ENCODE assay signal across 13 cellular contexts in genomic region chr3:52524752-52525661, GRCh38. TPM values are rescaled to one million over a fixed set of nuclear protein-coding genes. Genes with fewer than 3 reads are reported as not detected.
DNase-seq lines count a peak whose midpoint lies in the region; ATAC-seq and TF ChIP-seq lines count a peak whose summit lies in the region.
"Had no signal": no experiment of that assay in that cellular context is flagged by ENCODE, and none has a peak within 500 bp of the region (broad histone marks: within the 10 kb centered on the region; RNA-seq: fewer than 3 reads in every experiment).

No MANE protein-coding gene starts in this region.

- no peaks in the 10 kb centered on the region for H3K9me3 Mint-ChIP-seq in MCF 10A (ENCODE audit: unreplicated experiment)
- H3K9me3 Mint-ChIP-seq: activated T-cell treated with anti-CD3 and anti-CD28 coated beads, Interleukin-2, amount 50 U/mL, for 24 hours; central memory CD8-positive, alpha-beta T cell had no signal

- H3F3A ChIP-seq in smooth muscle cell (ENCODE audit: low read depth), result no peaks in the 10 kb centered on the region

- H3K4me1 Mint-ChIP-seq in MCF 10A (ENCODE audit: insufficient read depth, unreplicated experiment), result no peaks in the 10 kb centered on the region
- H3K4me1 Mint-ChIP-seq: central memory CD8-positive, alpha-beta T cell had no signal

- no peaks in the 10 kb centered on the region for H3K27me3 Mint-ChIP-seq in MCF 10A (ENCODE audit: insufficient read depth, unreplicated experiment)
- H3K27me3 Mint-ChIP-seq: activated T-cell treated with anti-CD3 and anti-CD28 coated beads, Interleukin-2, amount 50 U/mL, for 24 hours; central memory CD8-positive, alpha-beta T cell had no signal

- TF ChIP-seq POLR2A in breast epithelium (IDR thresholded peaks at IDR 0.05), result no peak
- TF ChIP-seq POLR2A in vagina (IDR thresholded peaks at IDR 0.05), result no peak

- H3K36me3 ChIP-seq in breast epithelium, result no peaks in the 10 kb centered on the region
- H3K36me3 ChIP-seq in lung (ENCODE audit: control insufficient read depth in 2 of 2, insufficient read depth in 2 of 2, low read length in 2 of 2), result peaks cover 0 to 32% of the 10 kb centered on the region in 2 donors
- H3K36me3 ChIP-seq in vagina, result peaks cover 0 to 10% of the 10 kb centered on the region in 2 donors
- H3K36me3 ChIP-seq in smooth muscle cell (ENCODE audit: low read depth), result no peaks in the 10 kb centered on the region

- CTCF ChIA-PET in MCF 10A (lab: Yijun Ruan, JAX), result interaction anchor here (0.8 kb wide), 1 partner anchor 33 kb away, joined by 3 read pairs; no protein-coding TSS in a partner anchor

- ATAC-seq in esophagus mucosa (peak; percentile 65), lung (ENCODE audit: insufficient read depth, low FRiP score) (no peak), HG03565 (IDR thresholded peaks at IDR 0.05; ENCODE audit: unreplicated experiment) (no peak)
- ATAC-seq: Panc1; stimulated activated naive CD8-positive, alpha-beta T cell treated with anti-CD3 and anti-CD28 coated beads, Interleukin-15, Interleukin-2, amounts not matched to agents 100 U/mL and 50 U/mL, for 24 hours had no signal

- peak; percentile 60 to 62 for DNase-seq in breast epithelium (ENCODE audit: low spot score in 2 of 2)
- no peak for DNase-seq in MCF 10A (ENCODE audit: unreplicated experiment)
- no peak for DNase-seq in lung (ENCODE audit: low spot score)
- DNase-seq in vagina (ENCODE audit: extremely low spot score in 2 of 2), result no peak
- DNase-seq in smooth muscle cell (lab: John Stamatoyannopoulos, UW; ENCODE audit: unreplicated experiment), result no peak
- no peak for DNase-seq in NCI-H2081 treated with DMSO at 0.1 percent for 48 hours (lab: John Stamatoyannopoulos, UW)
- DNase-seq: activated T-cell treated with anti-CD3 and anti-CD28 coated beads, Interleukin-2, amount 50 U/mL, for 24 hours; NCI-H1436; stimulated activated naive CD8-positive, alpha-beta T cell treated with anti-CD3 and anti-CD28 coated beads, Interleukin-15, Interleukin-2, amounts not matched to agents 100 U/mL and 50 U/mL, for 24 hours had no signal

- H3K4me3 Mint-ChIP-seq in MCF 10A (ENCODE audit: unreplicated experiment), result no peak overlapping the region
- H3K4me3 Mint-ChIP-seq: activated T-cell treated with anti-CD3 and anti-CD28 coated beads, Interleukin-2, amount 50 U/mL, for 24 hours; central memory CD8-positive, alpha-beta T cell had no signal

- H3K4me1 ChIP-seq in breast epithelium (peaks cover 3 to 12% of the 10 kb centered on the region in 2 donors), lung (ENCODE audit: control insufficient read depth in 2 of 2, insufficient read depth in 2 of 2, low read length in 2 of 2) (peaks cover 13 to 23% of the 10 kb centered on the region in 2 donors), vagina (peaks cover 40% of the 10 kb centered on the region), smooth muscle cell (ENCODE audit: low read depth) (no peaks in the 10 kb centered on the region)

- WGBS in lung, 2 donors, result 51 to 75% methylated on average over 34 of the region's 34 CpGs
- WGBS in smooth muscle cell (ENCODE audit: low lambda C conversion rate), result 95% methylated on average over 29 of the region's 34 CpGs

- peaks cover 2% of the 10 kb centered on the region for H3K79me2 ChIP-seq in smooth muscle cell (ENCODE audit: low read depth)

- no peak overlapping the region for H3K4me2 ChIP-seq in smooth muscle cell

- no peak overlapping the region for H3K27ac Mint-ChIP-seq in MCF 10A (ENCODE audit: low read depth, unreplicated experiment)

- intact Hi-C loops in breast epithelium (cut with DNase I; ENCODE audit: low total_unique reads) (no loop called here), MCF 10A (cut with micrococcal nuclease) (no loop called here), vagina (cut with DNase I) (loop anchor here (10.0 kb wide), 1 partner anchor 100 kb away; no protein-coding TSS in a partner anchor)

- no peaks in the 10 kb centered on the region for H3K36me3 Mint-ChIP-seq in MCF 10A (ENCODE audit: insufficient read depth, unreplicated experiment)

- H3K9ac ChIP-seq in smooth muscle cell (ENCODE audit: low read depth), result no peak overlapping the region

- POLR2A ChIA-PET in MCF 10A (lab: Yijun Ruan, JAX), result no interaction called here

- peak overlapping the region; percentile 75 to 79 for H3K27ac ChIP-seq in breast epithelium
- H3K27ac ChIP-seq in lung (ENCODE audit: low read depth in 1 of 2, low read length in 1 of 2), result peak overlapping the region; percentile 5 to 89
- peak overlapping the region; percentile 60 for H3K27ac ChIP-seq in vagina
- no peak overlapping the region for H3K27ac ChIP-seq in smooth muscle cell (ENCODE audit: low read depth)

- TF ChIP-seq CTCF in breast epithelium (IDR thresholded peaks at IDR 0.05) (no peak), MCF 10A (IDR thresholded peaks at IDR 0.05; ENCODE audit: unreplicated experiment) (no peak), lung (IDR thresholded peaks at IDR 0.05; ENCODE audit: control extremely low read depth, extremely low read depth) (no peak), vagina (IDR thresholded peaks at IDR 0.05) (no peak), smooth muscle cell (IDR thresholded peaks at IDR 0.05; ENCODE audit: borderline replicate concordance, insufficient read depth, poor library complexity, severe bottlenecking) (no peak)

- no peak overlapping the region for H2AFZ ChIP-seq in smooth muscle cell (ENCODE audit: low read depth)

- no TSS peak for BruUV-seq in MCF 10A (replicated peaks; lab: Mats Ljungman, UMichigan)

- H3K4me3 ChIP-seq in breast epithelium (peak overlapping the region in 2 of 3 donors; percentile 39 to 58), lung (no peak overlapping the region), vagina (no peak overlapping the region), smooth muscle cell (no peak overlapping the region)

- no peaks in the 10 kb centered on the region for H3K9me3 ChIP-seq in breast epithelium
- H3K9me3 ChIP-seq in lung (ENCODE audit: control insufficient read depth in 2 of 2, insufficient read depth in 1 of 2, low read length in 1 of 2), result no peaks in the 10 kb centered on the region
- H3K9me3 ChIP-seq in vagina, result no peaks in the 10 kb centered on the region
- no peaks in the 10 kb centered on the region for H3K9me3 ChIP-seq in smooth muscle cell (replicated peaks; ENCODE audit: low read depth)

- H4K20me1 ChIP-seq in smooth muscle cell (ENCODE audit: low read depth), result peaks cover 49% of the 10 kb centered on the region

- no peaks in the 10 kb centered on the region for H3K27me3 ChIP-seq in breast epithelium
- H3K27me3 ChIP-seq in lung (ENCODE audit: control insufficient read depth, insufficient read depth), result no peaks in the 10 kb centered on the region
- no peaks in the 10 kb centered on the region for H3K27me3 ChIP-seq in vagina
- no peaks in the 10 kb centered on the region for H3K27me3 ChIP-seq in smooth muscle cell (ENCODE audit: low read depth)

RNA-seq across cellular contexts. Expression of gene NT5DC2, which starts 8.7 kb away (rescaled TPM):
- total RNA-seq in breast epithelium (10 to 100 TPM; 26.5 to 35.7 (median 28.6) TPM), MCF 10A (2022) (28.9 and 36.9 TPM in 2 replicates), esophagus mucosa (55.0 TPM), lung (10 to 100 TPM; 32.7 to 85.6 TPM), vagina (63.3 TPM), smooth muscle cell (156 and 207 TPM in 2 replicates)
- polyA plus RNA-seq in lung (10 to 100 TPM; 50.0 to 52.5 TPM), smooth muscle cell (229 and 248 TPM in 2 replicates)

RNA-seq across cellular contexts. Expression of gene UQCC5, which starts 11.4 kb away (rescaled TPM):
- total RNA-seq in breast epithelium (10 to 100 TPM in 1 of 3 donors, 1 to 10 TPM in 2; 1.3 to 14.1 (median 1.8) TPM), MCF 10A (2022) (22.6 and 25.9 TPM in 2 replicates), esophagus mucosa (17.6 TPM), lung (10 to 100 TPM in 1 of 2 donors, 1 to 10 TPM in 1; 3.1 to 32.0 TPM), vagina (1.2 TPM), smooth muscle cell (0.76 and 0.90 TPM in 2 replicates)
- polyA plus RNA-seq in lung (100 to 1,000 TPM in 1 of 2 donors, 10 to 100 TPM in 1; 19.7 to 104 TPM), smooth muscle cell (33.0 and 40.3 TPM in 2 replicates)

RNA-seq across cellular contexts. Expression of gene STAB1, which starts 29.9 kb away (rescaled TPM):
- total RNA-seq in breast epithelium, result 100 to 1,000 TPM in 1 of 3 donors, 10 to 100 TPM in 2; 47.7 to 149 (median 55.4) TPM
- total RNA-seq in MCF 10A (2022), result not detected in 2 replicates
- total RNA-seq in esophagus mucosa, result 21.2 TPM
- total RNA-seq in lung, result 100 to 1,000 TPM in 1 of 2 donors, 10 to 100 TPM in 1; 53.1 to 205 TPM
- polyA plus RNA-seq in lung, result 100 to 1,000 TPM; 182 to 220 TPM
- 124 TPM for total RNA-seq in vagina
- total RNA-seq in smooth muscle cell, result 0.22 TPM in 1 of 2 replicates, not detected in the other
- polyA plus RNA-seq in smooth muscle cell, result 0.25 and 0.31 TPM in 2 replicates

Comparison
In these comparisons a context has a peak if more than half of its experiments do, and no peak if none do; other contexts are left out.
1. DNase-seq: peak in breast epithelium (2 of 2); none in MCF 10A (single experiment), lung (single experiment), vagina (0 of 2), smooth muscle cell (single experiment) and NCI-H2081 treated with DMSO at 0.1 percent for 48 hours (single experiment).
2. RNA of gene STAB1, which starts 29.9 kb away (total RNA-seq): 53.1 to 205 TPM in lung, 124 TPM in vagina (single experiment), 47.7 to 149 TPM in breast epithelium and 21.2 TPM in esophagus mucosa (single experiment); 0.22 TPM in smooth muscle cell and not detected in MCF 10A; every median in the first group is over 10 times any median in the second.
3. H3K4me3 ChIP-seq: peak in breast epithelium (2 of 3); none in lung (single experiment), vagina (0 of 2) and smooth muscle cell (single experiment).